38 cellular contexts compared by ENCODE assay signal in the genomic region with DNA sequence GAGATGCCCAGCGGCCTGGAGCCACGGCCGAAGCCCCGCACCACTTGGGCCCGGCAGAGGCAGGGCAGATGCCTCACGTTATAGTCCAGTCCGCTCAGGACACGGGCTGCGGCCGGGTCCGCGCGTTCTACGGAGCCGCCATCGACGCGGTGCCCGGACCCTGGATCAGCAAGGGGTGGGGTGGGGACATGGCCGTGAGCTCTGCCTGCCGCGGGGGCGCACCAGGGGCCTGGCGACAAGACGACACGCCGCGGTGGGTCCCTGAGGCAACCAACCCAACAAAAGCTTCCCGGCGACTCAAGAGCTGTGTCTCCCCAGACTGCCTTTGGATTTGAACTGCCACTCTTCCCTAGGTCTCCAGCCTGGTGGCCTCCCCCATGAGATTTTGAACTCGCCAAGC.
"Had no signal": no experiment of that assay in that cellular context is flagged by ENCODE, and none has a peak within 500 bp of the region (broad histone marks: within the 10 kb centered on the region; RNA-seq: fewer than 3 reads in every experiment).

No MANE protein-coding gene starts in this region.

- H3K27me3 ChIP-seq: adrenal gland, Peyer's patch had no signal

- H3K27ac Mint-ChIP-seq: activated B cell treated with CpG ODN at 0.5 μM for 24 hours; activated CD4-positive, alpha-beta memory T cell treated with anti-CD3 and anti-CD28 coated beads for 36 hours; activated CD8-positive, alpha-beta memory T cell treated with anti-CD3 and anti-CD28 coated beads, Interleukin-2, amount 10 ng/mL, durations not matched to agents 7 days and 5 days; activated naive CD4-positive, alpha-beta T cell treated with anti-CD3 and anti-CD28 coated beads for 36 hours; activated naive CD4-positive, alpha-beta T cell treated with anti-CD3 and anti-CD28 coated beads, Interleukin-2, amount 50 U/mL, for 72 hours; activated T-cell treated with anti-CD3 and anti-CD28 coated beads, Interleukin-2, amount 50 U/mL, for 72 hours; activated T-helper 17 cell treated with anti-CD3 and anti-CD28 coated beads, Interleukin-2, amount 50 U/mL, for 72 hours; brain; IgD-negative memory B cell had no signal

- H3K4me3 ChIP-seq: adrenal gland, Peyer's patch had no signal

- H3K4me1 ChIP-seq: adrenal gland, Peyer's patch had no signal

- ATAC-seq: activated CD8-positive, alpha-beta memory T cell treated with anti-CD3 and anti-CD28 coated beads, Interleukin-2, amount 10 ng/mL, durations not matched to agents 7 days and 5 days; activated naive CD4-positive, alpha-beta T cell treated with anti-CD3 and anti-CD28 coated beads, Interleukin-2, amount 50 U/mL, for 72 hours; activated T-cell treated with anti-CD3 and anti-CD28 coated beads, Interleukin-2, amount 50 U/mL, for 72 hours; activated T-helper 17 cell treated with anti-CD3 and anti-CD28 coated beads, Interleukin-2, amount 50 U/mL, for 72 hours; PC-3 had no signal

- H3K36me3 ChIP-seq: adrenal gland, Peyer's patch had no signal

- H3K36me3 Mint-ChIP-seq: activated CD4-positive, alpha-beta memory T cell treated with anti-CD3 and anti-CD28 coated beads for 36 hours; activated CD8-positive, alpha-beta memory T cell treated with anti-CD3 and anti-CD28 coated beads, Interleukin-2, amount 10 ng/mL, durations not matched to agents 7 days and 5 days; activated naive CD4-positive, alpha-beta T cell treated with anti-CD3 and anti-CD28 coated beads, Interleukin-2, amount 50 U/mL, for 72 hours; brain had no signal

- H3K4me3 Mint-ChIP-seq: activated B cell treated with CpG ODN at 0.5 μM for 24 hours; activated CD4-positive, alpha-beta memory T cell treated with anti-CD3 and anti-CD28 coated beads for 36 hours; activated CD8-positive, alpha-beta memory T cell treated with anti-CD3 and anti-CD28 coated beads, Interleukin-2, amount 10 ng/mL, durations not matched to agents 7 days and 5 days; activated naive CD4-positive, alpha-beta T cell treated with anti-CD3 and anti-CD28 coated beads for 36 hours; activated T-cell treated with anti-CD3 and anti-CD28 coated beads, Interleukin-2, amount 50 U/mL, for 72 hours; activated T-helper 17 cell treated with anti-CD3 and anti-CD28 coated beads, Interleukin-2, amount 50 U/mL, for 72 hours; brain; IgD-negative memory B cell had no signal

- H3K9me3 Mint-ChIP-seq: activated T-helper 17 cell treated with anti-CD3 and anti-CD28 coated beads, Interleukin-2, amount 50 U/mL, for 72 hours had no signal

- DNase-seq: activated B cell treated with CpG ODN at 0.5 μM for 24 hours; activated CD4-positive, alpha-beta memory T cell treated with anti-CD3 and anti-CD28 coated beads for 36 hours; activated CD4-positive, alpha-beta T cell treated with anti-CD3 and anti-CD28 coated beads for 4 hours; activated CD4-positive, alpha-beta T cell treated with anti-CD3 and anti-CD28 coated beads, Interleukin-2, amount 50 U/mL, for 1 hour; activated CD4-positive, CD25-positive, alpha-beta regulatory T cell treated with anti-CD3 and anti-CD28 coated beads, Interleukin-2, amount 50 U/mL, for 72 hours; activated CD8-positive, alpha-beta memory T cell treated with anti-CD3 and anti-CD28 coated beads for 24 hours; activated CD8-positive, alpha-beta memory T cell treated with anti-CD3 and anti-CD28 coated beads, Interleukin-2, amount 10 ng/mL, durations not matched to agents 7 days and 5 days; activated CD8-positive, alpha-beta memory T cell treated with anti-CD3 and anti-CD28 coated beads, Interleukin-2, amount 50 U/mL, for 48 hours; activated effector memory CD4-positive, alpha-beta T cell treated with anti-CD3 and anti-CD28 coated beads, Interleukin-2, amount 50 U/mL, for 16 hours; activated naive CD4-positive, alpha-beta T cell treated with anti-CD3 and anti-CD28 coated beads for 36 hours; activated T-cell treated with anti-CD3 and anti-CD28 coated beads, Interleukin-2, amount 50 U/mL, for 72 hours; adrenal gland; caudate nucleus; Karpas-422; KBM-7; NCI-H1048; NCI-H1105 treated with DMSO at 0.1 percent for 48 hours; NCI-H1436; NCI-H1694; NCI-H1930; NCI-H345; NCI-H510A; NCI-H526; NCI-H748 treated with DMSO at 0.1 percent for 48 hours; NK-92 treated with Interleukin-12 subunit alpha and Interleukin-12 subunit beta, amount 100 ng/mL, for 24 hours; PC-3; Peyer's patch; Right ventricle myocardium superior; RPMI8226; SW 1271; T-helper 1 cell; T-helper 2 cell; T-helper 9 cell had no signal

- H3K27ac ChIP-seq: adrenal gland, Peyer's patch, VCaP had no signal

- H3K4me1 Mint-ChIP-seq: activated B cell treated with CpG ODN at 0.5 μM for 24 hours; activated CD8-positive, alpha-beta memory T cell treated with anti-CD3 and anti-CD28 coated beads, Interleukin-2, amount 10 ng/mL, durations not matched to agents 7 days and 5 days; activated T-helper 17 cell treated with anti-CD3 and anti-CD28 coated beads, Interleukin-2, amount 50 U/mL, for 72 hours; brain; IgD-negative memory B cell had no signal

- H3K27me3 Mint-ChIP-seq: activated B cell treated with CpG ODN at 0.5 μM for 24 hours; activated CD4-positive, alpha-beta memory T cell treated with anti-CD3 and anti-CD28 coated beads for 36 hours; activated CD8-positive, alpha-beta memory T cell treated with anti-CD3 and anti-CD28 coated beads, Interleukin-2, amount 10 ng/mL, durations not matched to agents 7 days and 5 days; brain; IgD-negative memory B cell had no signal

- H3K9me3 ChIP-seq: adrenal gland, Peyer's patch had no signal
